In genomic region chr4:9979101-9979815, GRCh38 we compare ENCODE assay signal across 13 cellular contexts. TPM values are rescaled to one million over a fixed set of nuclear protein-coding genes. Genes with fewer than 3 reads are reported as not detected.
DNase-seq lines count a peak whose midpoint lies in the region; ATAC-seq and TF ChIP-seq lines count a peak whose summit lies in the region.
"Had no signal": no experiment of that assay in that cellular context is flagged by ENCODE, and none has a peak within 500 bp of the region (broad histone marks: within the 10 kb centered on the region; RNA-seq: fewer than 3 reads in every experiment).

No MANE protein-coding gene starts in this region.

- H2AK5ac ChIP-seq in mesenchymal stem cell (ENCODE audit: low read length, severe bottlenecking) = no peak overlapping the region

- no peaks in the 10 kb centered on the region for H4K20me1 ChIP-seq in osteoblast (ENCODE audit: insufficient read depth, low read length)

- H4K91ac ChIP-seq in mesenchymal stem cell (ENCODE audit: low read length) = no peak overlapping the region

- no peak overlapping the region for H3K9ac ChIP-seq in mesenchymal stem cell (ENCODE audit: low read length)

- H3K14ac ChIP-seq in mesenchymal stem cell (ENCODE audit: low read length in 2 of 2) = no peak overlapping the region

- H3K23ac ChIP-seq in mesenchymal stem cell (ENCODE audit: low read length in 2 of 2) = no peak overlapping the region

- no peak overlapping the region for H2BK5ac ChIP-seq in mesenchymal stem cell (ENCODE audit: low read depth, low read length, poor library complexity, severe bottlenecking)

- no peaks in the 10 kb centered on the region for H3K27me3 ChIP-seq in BE2C
- no peaks in the 10 kb centered on the region for H3K27me3 ChIP-seq in MG63
- no peaks in the 10 kb centered on the region for H3K27me3 ChIP-seq in mesenchymal stem cell (ENCODE audit: control insufficient read depth in 1 of 2, insufficient read depth in 1 of 2, low read length in 2 of 2)
- no peaks in the 10 kb centered on the region for H3K27me3 ChIP-seq in osteoblast (ENCODE audit: insufficient read depth, low read length)

- H3K4me1 ChIP-seq in BE2C (no peaks in the 10 kb centered on the region), mesenchymal stem cell (ENCODE audit: control insufficient read depth, insufficient read depth, low read depth, low read length) (peaks cover 5% of the 10 kb centered on the region), osteoblast (ENCODE audit: insufficient read depth, low read length) (no peaks in the 10 kb centered on the region)

- H3K27ac ChIP-seq in angular gyrus (ENCODE audit: low read depth, low read length) = peak overlapping the region; percentile 30
- H3K27ac ChIP-seq in mesenchymal stem cell (ENCODE audit: low read length, poor library complexity, severe bottlenecking) = peak overlapping the region; percentile 36
- no peak overlapping the region for H3K27ac ChIP-seq in osteoblast (ENCODE audit: low read depth, low read length)

- no peak overlapping the region for H2BK15ac ChIP-seq in mesenchymal stem cell (ENCODE audit: low read depth, poor library complexity, severe bottlenecking)

- H3K36me3 ChIP-seq in BE2C (no peaks in the 10 kb centered on the region), MG63 (no peaks in the 10 kb centered on the region), mesenchymal stem cell (ENCODE audit: control insufficient read depth in 1 of 2, insufficient read depth in 2 of 2, low read depth in 1 of 2, low read length in 2 of 2) (no peaks in the 10 kb centered on the region), osteoblast (ENCODE audit: insufficient read depth, low read length) (no peaks in the 10 kb centered on the region)

- no peak overlapping the region for H2BK12ac ChIP-seq in mesenchymal stem cell (ENCODE audit: low read length in 2 of 2)

- H2AFZ ChIP-seq in mesenchymal stem cell (ENCODE audit: low read depth, low read length) (no peak overlapping the region), osteoblast (ENCODE audit: low read length) (no peak overlapping the region)

- no peak overlapping the region for H2BK120ac ChIP-seq in mesenchymal stem cell (ENCODE audit: low read depth, low read length)

- DNase-seq in BE2C (peak; percentile 13), MG63 (peak; percentile 12), mesenchymal stem cell (no peak), osteoblast (ENCODE audit: insufficient read length, low spot score, missing footprints) (no peak)
- DNase-seq: activated CD4-positive, alpha-beta T cell treated with anti-CD3 and anti-CD28 coated beads for 1 hour; activated naive CD4-positive, alpha-beta T cell treated with Interleukin-2 at 50 U/mL for 16 hours; HFFc6; SHP77 treated with DMSO at 0.1 percent for 48 hours; T1000 had no signal

- H4K8ac ChIP-seq in mesenchymal stem cell (ENCODE audit: low read length) = no peak overlapping the region

- no peaks in the 10 kb centered on the region for H3K79me2 ChIP-seq in osteoblast (ENCODE audit: insufficient read depth, low read length)

- no peak for TF ChIP-seq CTCF in BE2C (IDR thresholded peaks at IDR 0.05; ENCODE audit: low read depth, low read length)
- TF ChIP-seq CTCF in osteoblast (IDR thresholded peaks at IDR 0.05; ENCODE audit: extremely low read depth, low read depth, low read length) = no peak

- no peak overlapping the region for H3K4ac ChIP-seq in mesenchymal stem cell (ENCODE audit: low read depth in 1 of 2, low read length in 2 of 2)

- no peaks in the 10 kb centered on the region for H3K79me1 ChIP-seq in mesenchymal stem cell (replicated peaks; ENCODE audit: low read length, poor library complexity, severe bottlenecking)

- no peaks in the 10 kb centered on the region for H3K9me3 ChIP-seq in BE2C
- H3K9me3 ChIP-seq in MG63 = no peaks in the 10 kb centered on the region
- H3K9me3 ChIP-seq in mesenchymal stem cell (ENCODE audit: control insufficient read depth, low read length) = peaks cover 4% of the 10 kb centered on the region
- H3K9me3 ChIP-seq in osteoblast (ENCODE audit: low read depth, low read length) = no peaks in the 10 kb centered on the region

- H3K4me2 ChIP-seq in mesenchymal stem cell (ENCODE audit: low read length, poor library complexity, severe bottlenecking) (peak overlapping the region; percentile 11), osteoblast (ENCODE audit: insufficient read depth, low read length) (no peak overlapping the region)

- no peak overlapping the region for H3K4me3 ChIP-seq in BE2C (ENCODE audit: low read depth, low read length)
- H3K4me3 ChIP-seq in MG63 = no peak overlapping the region
- no peak overlapping the region for H3K4me3 ChIP-seq in mesenchymal stem cell (ENCODE audit: insufficient read depth in 1 of 2, low read depth in 1 of 2, low read length in 2 of 2)
- no peak overlapping the region for H3K4me3 ChIP-seq in osteoblast (ENCODE audit: insufficient read depth, low read length)

- WGBS in mesenchymal stem cell = 17% methylated on average over 11 of the region's 11 CpGs

- no peak overlapping the region for H3K18ac ChIP-seq in mesenchymal stem cell (ENCODE audit: low read depth in 1 of 2, low read length in 2 of 2)

- no peak for ATAC-seq in GM19455 (IDR thresholded peaks at IDR 0.05; ENCODE audit: unreplicated experiment)
- no peak for ATAC-seq in HG02642 (IDR thresholded peaks at IDR 0.05; ENCODE audit: poor library complexity, unreplicated experiment)
- ATAC-seq in HG02763 (IDR thresholded peaks at IDR 0.05; ENCODE audit: unreplicated experiment) = no peak

RNA-seq across cellular contexts. Expression of gene SLC2A9, which starts 42.0 kb away (rescaled TPM):
- not detected for polyA plus RNA-seq in BE2C (2012; ENCODE audit: insufficient read depth, insufficient read length, low read depth)
- total RNA-seq in MG63 (2014; rRNA removed; shearing (Covaris generic); ENCODE audit: low replicate concordance) = not detected in 2 replicates
- 0.33 TPM for polyA plus RNA-seq in mesenchymal stem cell (2013, experiment 1 of 2)
- 0.34 TPM for polyA plus RNA-seq in mesenchymal stem cell (2013, experiment 2 of 2)
- 2.5 and 3.5 TPM in 2 replicates for total RNA-seq in osteoblast

Comparison
In these comparisons a context has a peak if more than half of its experiments do, and no peak if none do; other contexts are left out.
1. DNase-seq: peak in BE2C (single experiment) and MG63 (single experiment); none in mesenchymal stem cell (single experiment) and osteoblast (single experiment).